In the genomic region with DNA sequence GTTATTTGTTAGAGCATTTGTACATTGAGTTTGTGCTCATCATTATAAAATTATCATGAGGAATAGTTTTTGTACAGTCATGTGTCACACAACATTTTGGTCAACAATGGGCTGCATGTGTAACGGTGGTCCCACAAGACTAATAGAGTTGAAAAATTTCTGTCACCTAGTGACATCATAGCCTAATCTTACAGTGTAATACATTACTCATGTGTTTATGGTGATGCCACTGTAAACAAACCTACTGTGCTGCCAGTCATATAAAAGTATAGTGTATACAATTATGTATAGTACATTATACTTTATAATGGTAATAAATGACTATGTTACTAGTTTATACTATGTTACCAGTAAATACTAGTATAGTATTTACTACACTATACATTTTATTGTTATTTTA, we compare ENCODE assay signal across 32 cellular contexts.
"Had no signal": no experiment of that assay in that cellular context is flagged by ENCODE, and none has a peak within 500 bp of the region (broad histone marks: within the 10 kb centered on the region; RNA-seq: fewer than 3 reads in every experiment).

No MANE protein-coding gene starts in this region.

- H3K9me3 ChIP-seq: adrenal gland, body of pancreas, breast epithelium had no signal

- H3K36me3 ChIP-seq: adrenal gland, brain microvascular endothelial cell, breast epithelium had no signal

- H3K27ac ChIP-seq: adrenal gland, body of pancreas, brain microvascular endothelial cell, breast epithelium, VCaP had no signal

- FAIRE-seq: astrocyte, TTC549 had no signal

- H3K4me1 ChIP-seq: breast epithelium had no signal

- H3K4me3 ChIP-seq: adrenal gland, body of pancreas, breast epithelium had no signal

- DNase-seq: activated B cell treated with CpG ODN at 0.5 μM for 24 hours; activated CD4-positive, alpha-beta memory T cell treated with anti-CD3 and anti-CD28 coated beads, Interleukin-2, amount 10 ng/mL, durations not matched to agents 7 days and 5 days; activated CD4-positive, alpha-beta T cell treated with anti-CD3 and anti-CD28 coated beads for 36 hours; activated CD4-positive, alpha-beta T cell treated with anti-CD3 and anti-CD28 coated beads for 48 hours; activated CD4-positive, alpha-beta T cell treated with anti-CD3 and anti-CD28 coated beads, Interleukin-2, amount 10 ng/mL, durations not matched to agents 7 days and 5 days; activated CD4-positive, alpha-beta T cell treated with anti-CD3 and anti-CD28 coated beads, Interleukin-2, amount 50 U/mL, for 48 hours; activated CD4-positive, CD25-positive, alpha-beta regulatory T cell treated with anti-CD3 and anti-CD28 coated beads, Interleukin-2, amount 50 U/mL, for 72 hours; activated CD8-positive, alpha-beta memory T cell treated with anti-CD3 and anti-CD28 coated beads for 24 hours; activated CD8-positive, alpha-beta memory T cell treated with anti-CD3 and anti-CD28 coated beads, Interleukin-2, amount 10 ng/mL, durations not matched to agents 7 days and 5 days; activated CD8-positive, alpha-beta memory T cell treated with anti-CD3 and anti-CD28 coated beads, Interleukin-2, amount 50 U/mL, for 48 hours; activated CD8-positive, alpha-beta T cell treated with anti-CD3 and anti-CD28 coated beads, Interleukin-2, amount 10 ng/mL, durations not matched to agents 7 days and 5 days; activated effector memory CD4-positive, alpha-beta T cell treated with Interleukin-2 at 50 U/mL for 16 hours; activated gamma-delta T cell; activated naive CD4-positive, alpha-beta T cell treated with anti-CD3 and anti-CD28 coated beads for 36 hours; activated naive CD4-positive, alpha-beta T cell treated with anti-CD3 and anti-CD28 coated beads, Interleukin-2, amount 50 U/mL, for 16 hours; activated naive CD8-positive, alpha-beta T cell treated with anti-CD3 and anti-CD28 coated beads for 36 hours; activated T-cell treated with anti-CD3 and anti-CD28 coated beads, Interleukin-2, amount 50 U/mL, for 24 hours; activated T-cell treated with anti-CD3 and anti-CD28 coated beads, Interleukin-2, amount 50 U/mL, for 48 hours; adrenal gland; amniotic stem cell; aorta; body of pancreas; brain microvascular endothelial cell; central memory CD4-positive, alpha-beta T cell; T-helper 1 cell; T-helper 2 cell; T-helper 9 cell had no signal

- ATAC-seq: activated CD4-positive, alpha-beta T cell treated with anti-CD3 and anti-CD28 coated beads for 36 hours; activated CD8-positive, alpha-beta memory T cell treated with anti-CD3 and anti-CD28 coated beads, Interleukin-2, amount 10 ng/mL, durations not matched to agents 7 days and 5 days; activated CD8-positive, alpha-beta T cell treated with anti-CD3 and anti-CD28 coated beads, Interleukin-2, amount 10 ng/mL, durations not matched to agents 7 days and 5 days; activated naive CD4-positive, alpha-beta T cell treated with anti-CD3 and anti-CD28 coated beads, Interleukin-2, amount 50 U/mL, for 72 hours; body of pancreas had no signal

- H3K27me3 ChIP-seq: body of pancreas, brain microvascular endothelial cell had no signal
